ENCODE assay signal across 3 cellular contexts in genomic region chr11:119560961-119561360, GRCh38.
"Had no signal": no experiment of that assay in that cellular context is flagged by ENCODE, and none has a peak within 500 bp of the region (broad histone marks: within the 10 kb centered on the region; RNA-seq: fewer than 3 reads in every experiment).

No MANE protein-coding gene starts in this region.

- H3K4me3 ChIP-seq: GM12878 had no signal

- DNase-seq: GDM1, GF-D8 had no signal

- ATAC-seq: GM12878 had no signal
